Comparison of ENCODE assay signal across 8 cellular contexts in the genomic region with DNA sequence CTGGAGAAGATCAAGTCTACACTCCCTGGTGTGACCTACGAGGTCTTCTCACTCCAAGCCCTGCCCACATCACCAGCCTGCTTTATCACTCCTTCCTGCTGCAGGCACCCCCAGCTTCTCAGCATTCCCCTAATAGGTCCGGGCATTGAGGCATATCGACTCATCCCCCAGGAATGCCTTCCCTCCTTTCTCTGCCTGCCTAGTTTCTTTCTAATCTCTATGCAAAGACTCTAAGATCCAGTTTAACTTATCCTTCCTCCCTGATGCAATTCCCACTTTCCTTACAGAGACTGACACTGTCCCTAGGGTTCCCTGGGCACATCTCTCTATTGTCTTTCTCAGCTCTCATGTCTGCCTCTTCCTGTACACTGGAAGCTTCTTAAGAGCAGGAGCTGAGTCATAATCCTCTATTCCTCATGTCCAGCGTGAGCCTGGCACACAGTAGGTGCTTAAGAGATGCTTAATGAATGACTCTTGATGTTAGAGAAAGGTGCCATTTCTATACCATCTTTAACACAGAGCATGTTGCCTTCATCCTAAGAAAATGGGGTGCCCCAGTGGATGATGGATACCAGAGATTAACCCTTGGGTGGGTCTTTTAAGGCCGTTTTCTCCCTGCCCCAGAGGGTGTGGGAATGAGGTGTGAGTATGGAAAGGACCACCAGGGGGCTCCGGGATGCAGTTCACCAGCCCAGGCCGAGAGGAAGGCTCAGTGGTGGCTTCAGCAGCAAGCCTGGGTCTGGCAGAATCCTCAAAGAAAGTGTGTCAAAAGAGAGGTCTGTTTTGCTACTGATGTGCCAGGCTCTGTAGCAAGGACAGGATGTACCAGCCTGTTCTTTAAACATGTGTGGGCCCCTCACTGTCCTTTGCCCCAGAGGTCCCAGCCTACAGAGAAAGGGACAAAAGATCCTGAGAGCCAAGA. TPM values are rescaled to one million over a fixed set of nuclear protein-coding genes. Genes with fewer than 3 reads are reported as not detected.
DNase-seq lines count a peak whose midpoint lies in the region; ATAC-seq and TF ChIP-seq lines count a peak whose summit lies in the region.

No MANE protein-coding gene starts in this region.

- H3K4me3 ChIP-seq in HFF-Myc (replicated peaks; ENCODE audit: low read depth, low read length) (no peak overlapping the region), rectal smooth muscle tissue (ENCODE audit: low read length) (no peak overlapping the region)

- H3K9ac ChIP-seq in rectal smooth muscle tissue (ENCODE audit: low read length), result no peak overlapping the region

- peak; percentile 88 for TF ChIP-seq CTCF in HFF-Myc (IDR thresholded peaks at IDR 0.05; ENCODE audit: low read depth, low read length, missing control alignments)

- H3K36me3 ChIP-seq in rectal smooth muscle tissue (ENCODE audit: control insufficient read depth, insufficient read depth, low read length), result no peaks in the 10 kb centered on the region

- H3K27me3 ChIP-seq in rectal smooth muscle tissue (ENCODE audit: control insufficient read depth, insufficient read depth, low read length), result no peaks in the 10 kb centered on the region

- DNase-seq in DMS79 treated with DMSO at 0.1 percent for 48 hours (lab: John Stamatoyannopoulos, UW) (peak; percentile 14), HFF-Myc (ENCODE audit: extremely low read depth, low read depth) (peak; percentile 79), NCI-H460 (ENCODE audit: extremely low read depth, low read depth) (peak; percentile 35), Right ventricle myocardium superior (peak; percentile 68)
- peak; percentile 18 for DNase-seq in activated naive CD4-positive, alpha-beta T cell treated with anti-CD3 and anti-CD28 coated beads, Interleukin-2, amount 50 U/mL, for 16 hours

- peaks cover 77% of the 10 kb centered on the region for H3K4me1 ChIP-seq in rectal smooth muscle tissue (ENCODE audit: control insufficient read depth, insufficient read depth, low read length)

- peak; percentile 83 for ATAC-seq in Right ventricle myocardium superior (ENCODE audit: poor library complexity)
- ATAC-seq in HG03139 (IDR thresholded peaks at IDR 0.05; ENCODE audit: unreplicated experiment), result no peak
- ATAC-seq in HG03565 (IDR thresholded peaks at IDR 0.05; ENCODE audit: unreplicated experiment), result no peak

- H3K27ac ChIP-seq in rectal smooth muscle tissue (ENCODE audit: low read depth, low read length), result peak overlapping the region; percentile 98

- intact Hi-C loops in Right ventricle myocardium superior (cut with DNase I), result loop anchor here (10.0 kb wide), 3 partner anchors 63 to 483 kb away; a partner anchor contains a TSS

RNA-seq across cellular contexts. Expression of a gene that starts 34.7 kb away (rescaled TPM):
- total RNA-seq in NCI-H460 (2014; rRNA removed; shearing (Covaris generic)), result 7.7 and 9.7 TPM in 2 replicates
- 3.5 and 8.6 TPM in 2 replicates for polyA plus RNA-seq in NCI-H460 (2014; cell fraction: nucleus; rRNA removed)
- total RNA-seq in Right ventricle myocardium superior, result 61.2 TPM

Comparison
In these comparisons a context has a peak if more than half of its experiments do, and no peak if none do; other contexts are left out.
1. DNase-seq: peak in every context shown above with its lines; median percentile 79 in HFF-Myc; 68 in Right ventricle myocardium superior; 35 in NCI-H460; 18 in activated naive CD4-positive, alpha-beta T cell treated with anti-CD3 and anti-CD28 coated beads, Interleukin-2, amount 50 U/mL, for 16 hours; 14 in DMS79 treated with DMSO at 0.1 percent for 48 hours.